Comparison of ENCODE assay signal across 1 cellular context in the genomic region with DNA sequence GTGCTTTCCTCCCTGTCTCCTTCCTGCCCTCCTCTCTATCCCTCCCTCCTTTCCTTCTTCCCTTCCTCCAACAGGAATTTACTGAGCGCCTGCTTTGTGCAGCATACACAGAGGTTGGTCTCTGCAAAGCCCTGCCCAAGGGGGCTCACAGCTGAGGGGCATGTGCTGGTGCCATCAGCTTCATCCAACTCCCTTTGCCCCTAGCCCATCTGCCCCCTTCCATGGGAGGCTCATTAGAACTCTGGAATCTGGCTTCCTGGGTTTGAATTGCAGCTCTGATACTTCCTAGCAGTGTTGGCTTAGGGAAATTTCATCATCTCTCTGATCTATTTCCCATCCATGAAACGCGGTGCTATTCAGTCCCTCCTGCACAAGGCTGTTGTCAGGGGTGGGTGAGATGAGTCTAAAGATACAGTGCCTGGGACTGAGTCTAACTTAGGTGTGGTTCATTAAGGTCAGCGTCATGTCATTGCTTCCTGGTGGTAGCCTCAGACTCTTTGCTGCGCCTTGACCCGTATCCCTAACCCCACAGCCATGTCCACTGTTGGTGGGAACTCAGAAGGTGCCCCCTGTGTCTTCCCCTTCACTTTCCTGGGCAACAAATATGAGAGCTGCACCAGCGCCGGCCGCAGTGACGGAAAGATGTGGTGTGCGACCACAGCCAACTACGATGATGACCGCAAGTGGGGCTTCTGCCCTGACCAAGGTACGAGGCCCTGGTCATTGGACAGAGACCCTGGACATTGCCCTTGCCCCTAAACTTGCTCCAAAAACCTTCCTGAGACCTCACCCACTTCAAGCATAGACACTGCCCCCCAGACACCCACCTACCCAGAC.
TF ChIP-seq lines count a peak whose summit lies in the region.

No MANE protein-coding gene starts in this region.

TF ChIP-seq in endothelial cell of umbilical vein, 7 proteins besides CTCF, POLR2A, EP300 and RAD21:
- TF ChIP-seq EZH2 (IDR thresholded peaks at IDR 0.05; ENCODE audit: borderline replicate concordance, low read depth, low read length, severe bottlenecking): no peak
- TF ChIP-seq MYC (IDR thresholded peaks at IDR 0.05; ENCODE audit: low read depth, low read length): no peak
- TF ChIP-seq POLR2AphosphoS5 (IDR thresholded peaks at IDR 0.05; ENCODE audit: insufficient read depth, low read depth, low read length): no peak
- TF ChIP-seq, protein P1, sequence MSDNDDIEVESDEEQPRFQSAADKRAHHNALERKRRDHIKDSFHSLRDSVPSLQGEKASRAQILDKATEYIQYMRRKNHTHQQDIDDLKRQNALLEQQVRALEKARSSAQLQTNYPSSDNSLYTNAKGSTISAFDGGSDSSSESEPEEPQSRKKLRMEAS (IDR thresholded peaks at IDR 0.05; ENCODE audit: insufficient read depth, insufficient read length): no peak
- TF ChIP-seq FOS (IDR thresholded peaks at IDR 0.05; ENCODE audit: borderline replicate concordance, insufficient read depth, low read length): no peak
- TF ChIP-seq GATA2 (IDR thresholded peaks at IDR 0.05; ENCODE audit: insufficient read depth, insufficient read length, low read depth, low read length): no peak
- TF ChIP-seq JUN (IDR thresholded peaks at IDR 0.05; ENCODE audit: borderline replicate concordance, insufficient read depth, insufficient read length, low read depth): no peak
TF ChIP-seq in endothelial cell of umbilical vein: peak in this region for 0.
